Comparison of ENCODE assay signal across 21 cellular contexts in the genomic region with DNA sequence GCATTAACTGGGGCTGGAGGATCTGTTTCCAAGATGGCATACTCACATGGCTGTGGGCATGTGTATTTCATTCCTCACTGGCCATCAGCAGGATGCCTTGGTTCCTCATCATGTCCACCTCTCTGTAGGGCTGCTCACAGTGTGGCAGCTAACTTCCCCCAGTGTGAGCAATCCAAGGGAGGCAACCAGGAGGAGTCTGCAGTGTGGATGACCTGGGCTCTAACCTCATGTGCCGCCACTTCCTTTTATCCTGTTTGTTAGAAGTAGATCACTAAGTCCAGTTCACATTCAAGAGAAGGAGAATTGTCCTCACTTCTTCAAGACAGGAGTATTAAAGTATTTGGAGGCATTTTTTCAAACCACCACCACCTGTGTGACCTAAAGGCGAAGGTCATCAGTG. TPM values are rescaled to one million over a fixed set of nuclear protein-coding genes. Genes with fewer than 3 reads are reported as not detected.
A peak's percentile ranks its signal among the peaks of the same experiment; 100 is the strongest.
DNase-seq lines count a peak whose midpoint lies in the region; FAIRE-seq and TF ChIP-seq lines count a peak whose summit lies in the region.
"Had no signal": no experiment of that assay in that cellular context is flagged by ENCODE, and none has a peak within 500 bp of the region (broad histone marks: within the 10 kb centered on the region; RNA-seq: fewer than 3 reads in every experiment).

No MANE protein-coding gene starts in this region.

- no peaks in the 10 kb centered on the region for H3K4me1 ChIP-seq in right atrium auricular region
- H3K4me1 ChIP-seq in kidney (ENCODE audit: control insufficient read depth in 1 of 2, insufficient read depth in 1 of 2, low read depth in 1 of 2, low read length in 2 of 2): no peaks in the 10 kb centered on the region
- H3K4me1 ChIP-seq: HAP-1 had no signal

- no peak overlapping the region for H3K4me3 Mint-ChIP-seq in osteocyte (ENCODE audit: unreplicated experiment)
- H3K4me3 Mint-ChIP-seq: B cell; CD4-positive, CD25-positive, alpha-beta regulatory T cell; CD8-positive, alpha-beta T cell; HFFc6 had no signal

- no peaks in the 10 kb centered on the region for H3K9me3 Mint-ChIP-seq in osteocyte (ENCODE audit: unreplicated experiment)
- H3K9me3 Mint-ChIP-seq: CD4-positive, CD25-positive, alpha-beta regulatory T cell; CD8-positive, alpha-beta T cell; HFFc6 had no signal

- H3K27ac ChIP-seq in right atrium auricular region (no peak overlapping the region), kidney (ENCODE audit: low read depth in 2 of 2, low read length in 2 of 2) (no peak overlapping the region)
- H3K27ac ChIP-seq: 22Rv1, BLaER1, C4-2B had no signal

- H3K27me3 Mint-ChIP-seq in osteocyte (ENCODE audit: unreplicated experiment): no peaks in the 10 kb centered on the region
- H3K27me3 Mint-ChIP-seq: B cell; CD4-positive, CD25-positive, alpha-beta regulatory T cell had no signal

- H3K36me3 Mint-ChIP-seq in osteocyte (ENCODE audit: unreplicated experiment): peaks cover 32% of the 10 kb centered on the region

- peak; percentile 42 for DNase-seq in right atrium auricular region (ENCODE audit: low spot score)
- DNase-seq in cardiac septum (ENCODE audit: low spot score): no peak
- DNase-seq in MV-4-11 (lab: John Stamatoyannopoulos, UW): peak; percentile 10
- DNase-seq in osteocyte (ENCODE audit: extremely low spot score, unreplicated experiment): peak; percentile 6
- DNase-seq in kidney: no peak
- no peak for DNase-seq in glomerular visceral epithelial cell (ENCODE audit: extremely low spot score)
- DNase-seq: Caco-2; CD4-positive, CD25-positive, alpha-beta regulatory T cell; CD8-positive, alpha-beta T cell; DMS153; DND-41; GOT3; HFFc6 had no signal

- H3K9ac ChIP-seq in kidney (ENCODE audit: low read length in 2 of 2): no peak overlapping the region
- H3K9ac ChIP-seq: BLaER1 had no signal

- FAIRE-seq in kidney (lab: Jason Lieb, UNC): no peak
- FAIRE-seq: A204.1, G401.6, H54 had no signal

- H3K9me3 ChIP-seq in right atrium auricular region (no peaks in the 10 kb centered on the region), kidney (ENCODE audit: control insufficient read depth in 1 of 2, low read length in 2 of 2) (no peaks in the 10 kb centered on the region)
- H3K9me3 ChIP-seq: BLaER1, Caco-2, HAP-1 had no signal

- no peak overlapping the region for H3K27ac Mint-ChIP-seq in osteocyte (ENCODE audit: unreplicated experiment)
- H3K27ac Mint-ChIP-seq: B cell; CD4-positive, CD25-positive, alpha-beta regulatory T cell; CD8-positive, alpha-beta T cell; HFFc6 had no signal

- no peaks in the 10 kb centered on the region for H3K27me3 ChIP-seq in right atrium auricular region
- H3K27me3 ChIP-seq: BLaER1 had no signal

- TF ChIP-seq CTCF in right atrium auricular region (IDR thresholded peaks at IDR 0.05): no peak
- TF ChIP-seq CTCF in osteocyte (IDR thresholded peaks at IDR 0.05): no peak
- TF ChIP-seq CTCF in kidney (IDR thresholded peaks at IDR 0.05; ENCODE audit: borderline replicate concordance, extremely low read depth, insufficient read depth): no peak

- H3K36me3 ChIP-seq in right atrium auricular region (peaks cover 6% of the 10 kb centered on the region), kidney (ENCODE audit: control insufficient read depth in 1 of 2, insufficient read depth in 2 of 2, low read length in 2 of 2) (peaks cover 0 to 3% of the 10 kb centered on the region in 2 donors)

- no peak overlapping the region for H3K4me3 ChIP-seq in right atrium auricular region
- no peak overlapping the region for H3K4me3 ChIP-seq in kidney (ENCODE audit: low read length in 2 of 2)
- H3K4me3 ChIP-seq: BLaER1, HAP-1 had no signal

- H3K4me1 Mint-ChIP-seq in osteocyte (ENCODE audit: unreplicated experiment): peaks cover 27% of the 10 kb centered on the region
- H3K4me1 Mint-ChIP-seq: CD4-positive, CD25-positive, alpha-beta regulatory T cell had no signal

- intact Hi-C loops in cardiac septum (cut with DNase I): no loop called here
- intact Hi-C loops in kidney (cut with DNase I): no loop called here

RNA-seq across cellular contexts. Expression of gene MTHFD1L, which starts 54.4 kb away (rescaled TPM):
- total RNA-seq in right atrium auricular region (10 to 100 TPM in 1 of 2 donors, 1 to 10 TPM in 1; 4.1 to 12.2 TPM), cardiac septum (5.3 TPM), osteocyte (63.2 and 67.0 TPM in 2 replicates), kidney (39.6 TPM)
- polyA plus RNA-seq in kidney (ENCODE audit: insufficient read depth, low read depth, low replicate concordance): 4.7 TPM

Comparison
In these comparisons a context has a peak if more than half of its experiments do, and no peak if none do; other contexts are left out.
1. DNase-seq: peak in right atrium auricular region (single experiment), MV-4-11 (single experiment) and osteocyte (single experiment); none in cardiac septum (single experiment), kidney (single experiment) and glomerular visceral epithelial cell (single experiment).